Comparison of ENCODE assay signal across 12 cellular contexts in the genomic region with DNA sequence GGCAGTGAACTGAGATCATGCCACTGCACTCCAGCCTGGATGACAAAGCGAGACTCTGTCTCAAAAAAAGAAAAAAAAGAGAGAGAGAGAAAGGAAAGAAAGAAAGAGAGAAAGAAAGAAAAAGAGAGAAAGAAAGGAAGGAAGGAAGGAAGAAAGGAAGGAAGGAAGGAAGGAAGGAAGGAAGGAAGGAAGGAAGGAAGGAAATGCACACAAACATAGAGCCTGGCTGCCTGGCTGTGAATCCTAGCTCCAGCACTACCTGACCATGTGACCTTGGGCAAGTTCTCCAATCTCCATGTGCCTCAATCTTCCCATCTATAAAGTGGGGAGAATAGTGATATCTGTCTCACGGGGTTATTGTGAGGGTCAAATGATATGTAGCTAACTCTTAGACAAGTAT. TPM values are rescaled to one million over a fixed set of nuclear protein-coding genes. Genes with fewer than 3 reads are reported as not detected.
"Had no signal": no experiment of that assay in that cellular context is flagged by ENCODE, and none has a peak within 500 bp of the region (broad histone marks: within the 10 kb centered on the region; RNA-seq: fewer than 3 reads in every experiment).

No MANE protein-coding gene starts in this region.

RNA-seq across cellular contexts. Expression of a gene that starts 34.0 kb away (rescaled TPM):
- total RNA-seq: activated B cell treated with CpG ODN at 0.5 μM for 24 hours; activated CD4-positive, alpha-beta memory T cell treated with anti-CD3 and anti-CD28 coated beads for 36 hours; activated CD4-positive, alpha-beta memory T cell treated with anti-CD3 and anti-CD28 coated beads, Interleukin-2, amount 10 ng/mL, durations not matched to agents 7 days and 5 days; activated CD4-positive, alpha-beta T cell treated with anti-CD3 and anti-CD28 coated beads for 36 hours; activated CD4-positive, alpha-beta T cell treated with anti-CD3 and anti-CD28 coated beads, Interleukin-2, amount 10 ng/mL, durations not matched to agents 24 days and 14 days; activated CD4-positive, alpha-beta T cell treated with anti-CD3 and anti-CD28 coated beads, Interleukin-2, amount 10 ng/mL, durations not matched to agents 7 days and 5 days; activated CD8-positive, alpha-beta memory T cell treated with anti-CD3 and anti-CD28 coated beads for 36 hours; activated CD8-positive, alpha-beta memory T cell treated with anti-CD3 and anti-CD28 coated beads, Interleukin-2, amount 10 ng/mL, durations not matched to agents 7 days and 5 days; activated CD8-positive, alpha-beta T cell treated with anti-CD3 and anti-CD28 coated beads for 36 hours; activated CD8-positive, alpha-beta T cell treated with anti-CD3 and anti-CD28 coated beads, Interleukin-2, amount 10 ng/mL, durations not matched to agents 7 days and 5 days; T-helper 17 cell; T-helper 2 cell treated with Interferon-gamma antibody and Interleukin-4, amounts not matched to agents 100 ng/mL and 5 ng/mL, for 36 hours had no signal
